8 cellular contexts compared by ENCODE assay signal in genomic region chr6:42782689-42783176, GRCh38. TPM values are rescaled to one million over a fixed set of nuclear protein-coding genes. Genes with fewer than 3 reads are reported as not detected.
DNase-seq lines count a peak whose midpoint lies in the region; ATAC-seq and TF ChIP-seq lines count a peak whose summit lies in the region.

No MANE protein-coding gene starts in this region.

- peaks cover 12% of the 10 kb centered on the region for H3K36me3 Mint-ChIP-seq in endothelial cell (ENCODE audit: low read depth, unreplicated experiment)
- no peaks in the 10 kb centered on the region for H3K36me3 Mint-ChIP-seq in mesothelial cell of epicardium

- TF ChIP-seq CTCF in GM13976 (IDR thresholded peaks at IDR 0.05; ENCODE audit: borderline replicate concordance, control extremely low read depth, extremely low read depth, insufficient read depth, missing control alignments): no peak
- TF ChIP-seq CTCF in endothelial cell (IDR thresholded peaks at IDR 0.05; ENCODE audit: unreplicated experiment): no peak
- no peak for TF ChIP-seq CTCF in mesothelial cell of epicardium (IDR thresholded peaks at IDR 0.05; ENCODE audit: unreplicated experiment)

- peak overlapping the region; percentile 93 for H3K4me3 Mint-ChIP-seq in endothelial cell (ENCODE audit: unreplicated experiment)
- peak overlapping the region; percentile 89 for H3K4me3 Mint-ChIP-seq in mesothelial cell of epicardium

- no peak for ATAC-seq in HG03439 (IDR thresholded peaks at IDR 0.05; ENCODE audit: unreplicated experiment)

- DNase-seq in GM13976 (ENCODE audit: low spot score) (peak; percentile 73), HS-27A (ENCODE audit: low read depth) (peak; percentile 73), NOMO-1 treated with DMSO at 0.1 percent for 48 hours (lab: John Stamatoyannopoulos, UW; ENCODE audit: unreplicated experiment) (peak; percentile 68), endothelial cell (ENCODE audit: low spot score) (peak; percentile 66), mesothelial cell of epicardium (ENCODE audit: low spot score in 2 of 2, unreplicated experiment in 2 of 2) (peak; percentile 71 to 82)
- DNase-seq in activated CD8-positive, alpha-beta memory T cell treated with anti-CD3 and anti-CD28 coated beads, Interleukin-2, amount 50 U/mL, for 4 hours: peak; percentile 73
- peak; percentile 47 for DNase-seq in stimulated activated CD8-positive, alpha-beta memory T cell treated with anti-CD3 and anti-CD28 coated beads, Interleukin-15, amount 100 ng/mL, for 1 hour (ENCODE audit: low read depth)

- no peaks in the 10 kb centered on the region for H3K9me3 Mint-ChIP-seq in endothelial cell (ENCODE audit: unreplicated experiment)
- H3K9me3 Mint-ChIP-seq in mesothelial cell of epicardium: no peaks in the 10 kb centered on the region

- peak overlapping the region; percentile 99 for H3K27ac Mint-ChIP-seq in endothelial cell (ENCODE audit: unreplicated experiment)
- peak overlapping the region; percentile 98 for H3K27ac Mint-ChIP-seq in mesothelial cell of epicardium

- H3K4me1 Mint-ChIP-seq in endothelial cell (ENCODE audit: unreplicated experiment) (peaks cover 19% of the 10 kb centered on the region), mesothelial cell of epicardium (peaks cover 31% of the 10 kb centered on the region)

- in situ Hi-C loops in GM13976 (cut with MboI; ENCODE audit: low sequenced_read_pairs, unreplicated experiment): no loop called here

- H3K27me3 Mint-ChIP-seq in endothelial cell (ENCODE audit: unreplicated experiment) (peaks cover 20% of the 10 kb centered on the region), mesothelial cell of epicardium (ENCODE audit: low read depth) (no peaks in the 10 kb centered on the region)

RNA-seq across cellular contexts. Expression of gene BICRAL, which starts 0.9 kb away (rescaled TPM):
- total RNA-seq in endothelial cell (ENCODE audit: unreplicated experiment): 9.2 TPM
- total RNA-seq in mesothelial cell of epicardium: 12.5 to 13.2 TPM (median 12.7 TPM) in 3 replicates

RNA-seq across cellular contexts. Expression of gene TBCC, which starts 36.8 kb away (rescaled TPM):
- 23.4 TPM for total RNA-seq in endothelial cell (ENCODE audit: unreplicated experiment)
- 19.5 to 21.2 TPM (median 20.3 TPM) in 3 replicates for total RNA-seq in mesothelial cell of epicardium
